8 cellular contexts compared by ENCODE assay signal in the genomic region with DNA sequence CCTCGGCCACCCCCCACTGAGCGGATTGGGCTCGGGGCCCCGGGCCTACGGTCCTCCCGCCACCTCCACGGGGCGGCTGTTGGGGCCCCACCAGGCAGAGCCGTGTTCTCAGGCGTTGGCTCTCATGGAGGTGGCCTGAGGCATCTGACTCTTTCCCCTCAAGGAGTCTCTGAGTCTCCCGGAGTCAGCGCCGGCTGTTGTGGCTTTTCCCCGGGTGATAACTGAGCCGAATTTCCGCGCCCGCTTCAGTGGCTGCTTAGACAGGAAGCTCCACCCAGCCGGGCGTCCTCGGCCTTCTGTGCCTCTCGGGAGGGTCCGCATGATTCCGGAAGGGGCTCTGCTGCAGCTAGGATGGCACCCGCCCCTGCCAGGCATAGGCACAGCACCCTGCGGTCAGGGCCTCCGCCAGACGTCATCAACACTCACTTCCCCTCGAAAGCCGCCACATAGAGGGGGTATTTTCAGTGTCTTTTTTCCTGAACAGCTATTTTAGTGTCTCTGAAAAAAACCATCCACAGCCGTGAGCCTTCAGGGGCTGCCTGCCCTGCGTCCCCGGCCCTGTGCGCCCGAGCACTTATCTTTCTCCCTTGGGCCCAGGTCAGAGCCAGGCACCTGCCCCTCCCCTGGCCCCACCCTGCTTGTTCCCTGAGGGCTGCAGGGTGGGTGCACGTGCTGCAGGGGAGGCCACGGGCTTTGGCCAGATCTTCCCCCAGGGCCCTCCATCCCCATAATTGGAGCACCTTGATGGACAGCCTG.
DNase-seq lines count a peak whose midpoint lies in the region; ATAC-seq and TF ChIP-seq lines count a peak whose summit lies in the region.

No MANE protein-coding gene starts in this region.

- H3K4me1 Mint-ChIP-seq in WTC11 = peaks cover 5% of the 10 kb centered on the region; the same call in 1 of the 2 replicates
- H3K4me1 Mint-ChIP-seq in stimulated activated effector memory CD8-positive, alpha-beta T cell treated with anti-CD3 and anti-CD28 coated beads, Interleukin-12 subunit alpha, Interleukin-12 subunit beta, amount 100 ng/mL, for 72 hours = peaks cover 45% of the 10 kb centered on the region

- H3K9me3 ChIP-seq in WERI-Rb-1 (ENCODE audit: severe bottlenecking) = no peaks in the 10 kb centered on the region

- H3K4me3 Mint-ChIP-seq in WTC11 = no peak overlapping the region
- peak overlapping the region; percentile 73 for H3K4me3 Mint-ChIP-seq in stimulated activated effector memory CD8-positive, alpha-beta T cell treated with anti-CD3 and anti-CD28 coated beads, Interleukin-12 subunit alpha, Interleukin-12 subunit beta, amount 100 ng/mL, for 72 hours

- POLR2A ChIA-PET in WTC11 (lab: Charles Lee) = no interaction called here

- no peak overlapping the region for H3K27ac ChIP-seq in WERI-Rb-1

- CTCF ChIA-PET in WTC11 (lab: Charles Lee) = interaction anchor here (1.2 kb wide), 1 partner anchor 14 kb away, joined by 3 read pairs; no protein-coding TSS in a partner anchor

- 0 out of 2 replicates have a peak overlapping the region, but pooled peaks have one; percentile 45 for H3K27ac Mint-ChIP-seq in WTC11
- H3K27ac Mint-ChIP-seq in stimulated activated effector memory CD8-positive, alpha-beta T cell treated with anti-CD3 and anti-CD28 coated beads, Interleukin-12 subunit alpha, Interleukin-12 subunit beta, amount 100 ng/mL, for 72 hours = peak overlapping the region; percentile 93

- peaks cover 6% of the 10 kb centered on the region for H3K36me3 Mint-ChIP-seq in WTC11
- H3K36me3 Mint-ChIP-seq in stimulated activated effector memory CD8-positive, alpha-beta T cell treated with anti-CD3 and anti-CD28 coated beads, Interleukin-12 subunit alpha, Interleukin-12 subunit beta, amount 100 ng/mL, for 72 hours = peaks cover 52% of the 10 kb centered on the region

- H3K27me3 Mint-ChIP-seq in WTC11 (ENCODE audit: low read depth) = no peaks in the 10 kb centered on the region

- TF ChIP-seq CTCF in WTC11 (IDR thresholded peaks at IDR 0.05) (no peak), cardiac fibroblast (IDR thresholded peaks at IDR 0.05; ENCODE audit: low read depth, low read length) (no peak), WERI-Rb-1 (IDR thresholded peaks at IDR 0.05; ENCODE audit: low read depth, low read length) (no peak)

- H3K4me3 ChIP-seq in cardiac fibroblast (replicated peaks in 1 of 2; ENCODE audit: low read depth in 2 of 2, low read length in 2 of 2) (no peak overlapping the region), WERI-Rb-1 (ENCODE audit: low read depth, low read length) (no peak overlapping the region)

- DNase-seq in WTC11 (ENCODE audit: low spot score) (no peak), cardiac fibroblast (ENCODE audit: low read depth in 2 of 2) (peak; percentile 71 to 82), mesenteric fat pad (ENCODE audit: low spot score) (peak; percentile 95), SHP77 treated with DMSO at 0.1 percent for 48 hours (lab: John Stamatoyannopoulos, UW) (no peak), WERI-Rb-1 (no peak)
- DNase-seq in stimulated activated effector memory CD8-positive, alpha-beta T cell treated with anti-CD3 and anti-CD28 coated beads, Interleukin-12 subunit alpha, Interleukin-12 subunit beta, amount 100 ng/mL, for 72 hours (ENCODE audit: low spot score in 2 of 2) = peak; percentile 69 to 90

- peaks cover 19% of the 10 kb centered on the region for H3K36me3 ChIP-seq in WERI-Rb-1

- H3K27me3 ChIP-seq in WERI-Rb-1 (ENCODE audit: insufficient read depth, low read depth, severe bottlenecking) = no peaks in the 10 kb centered on the region

- ATAC-seq in GM19023 (IDR thresholded peaks at IDR 0.05; ENCODE audit: unreplicated experiment) (peak; percentile 52), HG03139 (IDR thresholded peaks at IDR 0.05; ENCODE audit: unreplicated experiment) (peak; percentile 35), WTC11 (no peak; the same call in 1 of the 2 replicates)
- ATAC-seq in stimulated activated effector memory CD8-positive, alpha-beta T cell treated with anti-CD3 and anti-CD28 coated beads, Interleukin-12 subunit alpha, Interleukin-12 subunit beta, amount 100 ng/mL, for 72 hours = peak; percentile 82

- no peaks in the 10 kb centered on the region for H3K9me3 Mint-ChIP-seq in WTC11
- no peaks in the 10 kb centered on the region for H3K9me3 Mint-ChIP-seq in stimulated activated effector memory CD8-positive, alpha-beta T cell treated with anti-CD3 and anti-CD28 coated beads, Interleukin-12 subunit alpha, Interleukin-12 subunit beta, amount 100 ng/mL, for 72 hours

TF ChIP-seq in WTC11, 78 proteins besides CTCF, POLR2A, EP300 and RAD21 (continues in another document):
- TF ChIP-seq, protein P1, sequence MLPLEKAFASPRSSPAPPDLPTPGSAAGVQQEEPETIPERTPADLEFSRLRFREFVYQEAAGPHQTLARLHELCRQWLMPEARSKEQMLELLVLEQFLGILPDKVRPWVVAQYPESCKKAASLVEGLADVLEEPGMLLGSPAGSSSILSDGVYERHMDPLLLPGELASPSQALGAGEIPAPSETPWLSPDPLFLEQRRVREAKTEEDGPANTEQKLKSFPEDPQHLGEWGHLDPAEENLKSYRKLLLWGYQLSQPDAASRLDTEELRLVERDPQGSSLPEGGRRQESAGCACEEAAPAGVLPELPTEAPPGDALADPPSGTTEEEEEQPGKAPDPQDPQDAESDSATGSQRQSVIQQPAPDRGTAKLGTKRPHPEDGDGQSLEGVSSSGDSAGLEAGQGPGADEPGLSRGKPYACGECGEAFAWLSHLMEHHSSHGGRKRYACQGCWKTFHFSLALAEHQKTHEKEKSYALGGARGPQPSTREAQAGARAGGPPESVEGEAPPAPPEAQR (CRISPR knock-in tag; IDR thresholded peaks at IDR 0.05) = no peak
- TF ChIP-seq, protein P2, sequence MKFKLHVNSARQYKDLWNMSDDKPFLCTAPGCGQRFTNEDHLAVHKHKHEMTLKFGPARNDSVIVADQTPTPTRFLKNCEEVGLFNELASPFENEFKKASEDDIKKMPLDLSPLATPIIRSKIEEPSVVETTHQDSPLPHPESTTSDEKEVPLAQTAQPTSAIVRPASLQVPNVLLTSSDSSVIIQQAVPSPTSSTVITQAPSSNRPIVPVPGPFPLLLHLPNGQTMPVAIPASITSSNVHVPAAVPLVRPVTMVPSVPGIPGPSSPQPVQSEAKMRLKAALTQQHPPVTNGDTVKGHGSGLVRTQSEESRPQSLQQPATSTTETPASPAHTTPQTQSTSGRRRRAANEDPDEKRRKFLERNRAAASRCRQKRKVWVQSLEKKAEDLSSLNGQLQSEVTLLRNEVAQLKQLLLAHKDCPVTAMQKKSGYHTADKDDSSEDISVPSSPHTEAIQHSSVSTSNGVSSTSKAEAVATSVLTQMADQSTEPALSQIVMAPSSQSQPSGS (CRISPR knock-in tag; IDR thresholded peaks at IDR 0.05; ENCODE audit: borderline replicate concordance, low read depth) = no peak
- TF ChIP-seq ZNF317 (CRISPR knock-in tag; IDR thresholded peaks at IDR 0.05; ENCODE audit: borderline replicate concordance, low read depth) = no peak
- no peak for TF ChIP-seq SMAD4 (CRISPR knock-in tag; IDR thresholded peaks at IDR 0.05)
- TF ChIP-seq ZNF263 (CRISPR knock-in tag; IDR thresholded peaks at IDR 0.05; ENCODE audit: low read depth) = no peak
- TF ChIP-seq ATF1 (CRISPR knock-in tag; IDR thresholded peaks at IDR 0.05) = no peak
- TF ChIP-seq, protein P3, sequence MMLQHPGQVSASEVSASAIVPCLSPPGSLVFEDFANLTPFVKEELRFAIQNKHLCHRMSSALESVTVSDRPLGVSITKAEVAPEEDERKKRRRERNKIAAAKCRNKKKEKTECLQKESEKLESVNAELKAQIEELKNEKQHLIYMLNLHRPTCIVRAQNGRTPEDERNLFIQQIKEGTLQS (CRISPR knock-in tag; conservative IDR thresholded peaks at IDR 0.05) = no peak
- no peak for TF ChIP-seq ZNF219 (CRISPR knock-in tag; IDR thresholded peaks at IDR 0.05; ENCODE audit: borderline replicate concordance)
- TF ChIP-seq, protein P4, sequence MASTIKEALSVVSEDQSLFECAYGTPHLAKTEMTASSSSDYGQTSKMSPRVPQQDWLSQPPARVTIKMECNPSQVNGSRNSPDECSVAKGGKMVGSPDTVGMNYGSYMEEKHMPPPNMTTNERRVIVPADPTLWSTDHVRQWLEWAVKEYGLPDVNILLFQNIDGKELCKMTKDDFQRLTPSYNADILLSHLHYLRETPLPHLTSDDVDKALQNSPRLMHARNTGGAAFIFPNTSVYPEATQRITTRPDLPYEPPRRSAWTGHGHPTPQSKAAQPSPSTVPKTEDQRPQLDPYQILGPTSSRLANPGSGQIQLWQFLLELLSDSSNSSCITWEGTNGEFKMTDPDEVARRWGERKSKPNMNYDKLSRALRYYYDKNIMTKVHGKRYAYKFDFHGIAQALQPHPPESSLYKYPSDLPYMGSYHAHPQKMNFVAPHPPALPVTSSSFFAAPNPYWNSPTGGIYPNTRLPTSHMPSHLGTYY (CRISPR knock-in tag; IDR thresholded peaks at IDR 0.05) = no peak
- TF ChIP-seq, protein P5, sequence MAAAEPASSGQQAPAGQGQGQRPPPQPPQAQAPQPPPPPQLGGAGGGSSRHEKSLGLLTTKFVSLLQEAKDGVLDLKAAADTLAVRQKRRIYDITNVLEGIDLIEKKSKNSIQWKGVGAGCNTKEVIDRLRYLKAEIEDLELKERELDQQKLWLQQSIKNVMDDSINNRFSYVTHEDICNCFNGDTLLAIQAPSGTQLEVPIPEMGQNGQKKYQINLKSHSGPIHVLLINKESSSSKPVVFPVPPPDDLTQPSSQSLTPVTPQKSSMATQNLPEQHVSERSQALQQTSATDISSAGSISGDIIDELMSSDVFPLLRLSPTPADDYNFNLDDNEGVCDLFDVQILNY (CRISPR knock-in tag; IDR thresholded peaks at IDR 0.05) = no peak
- TF ChIP-seq, protein P6, sequence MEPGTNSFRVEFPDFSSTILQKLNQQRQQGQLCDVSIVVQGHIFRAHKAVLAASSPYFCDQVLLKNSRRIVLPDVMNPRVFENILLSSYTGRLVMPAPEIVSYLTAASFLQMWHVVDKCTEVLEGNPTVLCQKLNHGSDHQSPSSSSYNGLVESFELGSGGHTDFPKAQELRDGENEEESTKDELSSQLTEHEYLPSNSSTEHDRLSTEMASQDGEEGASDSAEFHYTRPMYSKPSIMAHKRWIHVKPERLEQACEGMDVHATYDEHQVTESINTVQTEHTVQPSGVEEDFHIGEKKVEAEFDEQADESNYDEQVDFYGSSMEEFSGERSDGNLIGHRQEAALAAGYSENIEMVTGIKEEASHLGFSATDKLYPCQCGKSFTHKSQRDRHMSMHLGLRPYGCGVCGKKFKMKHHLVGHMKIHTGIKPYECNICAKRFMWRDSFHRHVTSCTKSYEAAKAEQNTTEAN (CRISPR knock-in tag; IDR thresholded peaks at IDR 0.05) = no peak
- TF ChIP-seq NR1H2 (CRISPR knock-in tag; IDR thresholded peaks at IDR 0.05) = no peak
- no peak for TF ChIP-seq MYBL2 (CRISPR knock-in tag; IDR thresholded peaks at IDR 0.05)

Comparison
In these comparisons a context has a peak if more than half of its experiments do, and no peak if none do; other contexts are left out.
1. DNase-seq: peak in cardiac fibroblast (2 of 2), mesenteric fat pad (single experiment) and stimulated activated effector memory CD8-positive, alpha-beta T cell treated with anti-CD3 and anti-CD28 coated beads, Interleukin-12 subunit alpha, Interleukin-12 subunit beta, amount 100 ng/mL, for 72 hours (2 of 2); none in WTC11 (single experiment), SHP77 treated with DMSO at 0.1 percent for 48 hours (single experiment) and WERI-Rb-1 (single experiment).